Comparison of ENCODE assay signal across 16 cellular contexts in genomic region chr13:23436680-23437079, GRCh38.
"Had no signal": no experiment of that assay in that cellular context is flagged by ENCODE, and none has a peak within 500 bp of the region (broad histone marks: within the 10 kb centered on the region; RNA-seq: fewer than 3 reads in every experiment).

No MANE protein-coding gene starts in this region.

- H3K27me3 ChIP-seq: hepatocyte had no signal

- H3K27ac ChIP-seq: hepatocyte, left ventricle myocardium inferior, lower lobe of right lung had no signal

- FAIRE-seq: endometrium, kidney had no signal

- DNase-seq: cortex of kidney; effector memory CD4-positive, alpha-beta T cell; foreskin melanocyte; head of caudate nucleus; kidney; left cardiac atrium; left ventricle myocardium inferior; lower lobe of right lung; occipital lobe; stimulated activated CD4-positive, alpha-beta T cell treated with anti-CD3 and anti-CD28 coated beads, Interleukin-2, amount 100 ng/mL, for 48 hours; stimulated activated naive CD4-positive, alpha-beta T cell treated with Interleukin-2 at 50 U/mL for 16 hours; trophoblast cell had no signal

- H2AFZ ChIP-seq: hepatocyte had no signal

- H3K9me3 ChIP-seq: left ventricle myocardium inferior, lower lobe of right lung had no signal

- H3K4me1 ChIP-seq: lower lobe of right lung had no signal

- H3K4me2 ChIP-seq: hepatocyte, smooth muscle cell had no signal

- ATAC-seq: esophagus mucosa, left cardiac atrium, lower lobe of right lung had no signal

- H3K4me3 ChIP-seq: hepatocyte, left ventricle myocardium inferior, lower lobe of right lung, smooth muscle cell had no signal

- H3K36me3 ChIP-seq: left ventricle myocardium inferior, lower lobe of right lung had no signal

- H3K79me2 ChIP-seq: hepatocyte had no signal
